ENCODE assay signal across 8 cellular contexts in the genomic region with DNA sequence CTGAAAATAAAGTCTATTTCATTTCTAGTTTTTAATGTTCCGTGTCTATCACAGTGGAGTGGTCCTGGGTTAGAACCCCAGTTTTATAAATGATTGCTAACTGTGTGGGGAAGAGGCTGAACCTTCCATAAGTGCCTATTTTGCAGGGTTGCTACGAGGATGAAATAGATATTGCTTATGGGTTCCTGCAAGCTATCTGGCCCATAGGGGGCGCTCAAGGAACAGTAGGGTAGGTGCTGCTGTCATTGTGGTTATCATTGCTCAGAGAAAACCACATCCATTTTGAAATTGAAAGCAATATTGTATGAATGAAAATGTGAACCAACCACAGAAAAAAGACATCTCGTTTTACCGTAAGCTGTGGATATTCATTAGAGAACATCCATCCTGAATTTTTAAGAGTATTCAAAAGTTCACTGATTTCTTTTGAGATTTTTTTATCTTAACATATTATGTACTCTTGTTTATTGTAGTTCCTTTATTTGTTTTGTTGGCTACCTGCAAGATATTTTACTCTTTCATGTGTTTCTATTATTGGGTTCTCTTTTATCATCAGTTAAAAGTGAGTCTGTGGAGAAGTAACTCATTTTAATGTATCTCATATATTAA.
DNase-seq lines count a peak whose midpoint lies in the region; TF ChIP-seq lines count a peak whose summit lies in the region.

No MANE protein-coding gene starts in this region.

- no peaks in the 10 kb centered on the region for H3K36me3 ChIP-seq in Loucy (ENCODE audit: insufficient read depth, low read length)
- no peaks in the 10 kb centered on the region for H3K36me3 ChIP-seq in prostate gland

- H3K27me3 ChIP-seq in Loucy (ENCODE audit: insufficient read depth, low read length, poor library complexity, severe bottlenecking) (no peaks in the 10 kb centered on the region), prostate gland (replicated peaks; ENCODE audit: insufficient read depth) (no peaks in the 10 kb centered on the region)

- no peak overlapping the region for H3K27ac ChIP-seq in prostate gland

- H3K9me3 ChIP-seq in Loucy (ENCODE audit: insufficient read depth, low read depth, low read length) (no peaks in the 10 kb centered on the region), prostate gland (no peaks in the 10 kb centered on the region)

- no peaks in the 10 kb centered on the region for H4K20me1 ChIP-seq in Loucy (ENCODE audit: insufficient read depth, low read length, poor library complexity, severe bottlenecking)

- H3K9ac ChIP-seq in Loucy (ENCODE audit: low read depth, low read length, poor library complexity, severe bottlenecking): no peak overlapping the region

- peak overlapping the region; percentile 62 for H3K4me3 ChIP-seq in Loucy (ENCODE audit: low read length, poor library complexity, severe bottlenecking)
- no peak overlapping the region for H3K4me3 ChIP-seq in prostate gland

- intact Hi-C loops in prostate gland (cut with DNase I): loop anchor here (10.0 kb wide), 1 partner anchor 57 kb away; no protein-coding TSS in a partner anchor

- no peaks in the 10 kb centered on the region for H3K9me2 ChIP-seq in Loucy (replicated peaks; ENCODE audit: low read depth, low read length)

- no peak for TF ChIP-seq POLR2A in prostate gland (IDR thresholded peaks at IDR 0.05)

- peak overlapping the region; percentile 66 for H3K4me2 ChIP-seq in Loucy (ENCODE audit: low read depth, low read length, poor library complexity, severe bottlenecking)

- H3K79me2 ChIP-seq in Loucy (ENCODE audit: insufficient read depth, low read length): no peaks in the 10 kb centered on the region

- TF ChIP-seq CTCF in GM10266 (IDR thresholded peaks at IDR 0.05; ENCODE audit: control insufficient read depth, insufficient read depth, low read depth, missing control alignments) (peak; percentile 80), Loucy (conservative IDR thresholded peaks at IDR 0.05; ENCODE audit: low read length) (peak; percentile 94), prostate gland (IDR thresholded peaks at IDR 0.05) (peak; percentile 36 to 58 (median 45))

- H2AFZ ChIP-seq in Loucy (ENCODE audit: low read length): peak overlapping the region; percentile 60; the same call in 1 of the 2 replicates

- H3K4me1 ChIP-seq in Loucy (ENCODE audit: insufficient read depth, low read length, poor library complexity, severe bottlenecking) (peaks cover 4% of the 10 kb centered on the region), prostate gland (replicated peaks) (no peaks in the 10 kb centered on the region)

- no peaks in the 10 kb centered on the region for H3F3A ChIP-seq in Loucy (ENCODE audit: low read depth)

- DNase-seq in GM10266 (ENCODE audit: extremely low spot score): peak; percentile 69
- peak; percentile 63 for DNase-seq in HCEC 1CT
- DNase-seq in SIG-M5 (lab: John Stamatoyannopoulos, UW): peak; percentile 59
- peak; percentile 56 for DNase-seq in activated effector memory CD4-positive, alpha-beta T cell treated with Interleukin-2 at 50 U/mL for 16 hours
- peak; percentile 27 for DNase-seq in glomerular endothelial cell (ENCODE audit: extremely low read depth, low read depth, low spot score)
- DNase-seq in prostate gland (ENCODE audit: low spot score): peak; percentile 37
- DNase-seq in mesenteric fat pad (ENCODE audit: low spot score): no peak

- 46% methylated on average over 5 of the region's 5 CpGs for WGBS in prostate gland
